Comparison of ENCODE assay signal across 1 cellular context in the genomic region with DNA sequence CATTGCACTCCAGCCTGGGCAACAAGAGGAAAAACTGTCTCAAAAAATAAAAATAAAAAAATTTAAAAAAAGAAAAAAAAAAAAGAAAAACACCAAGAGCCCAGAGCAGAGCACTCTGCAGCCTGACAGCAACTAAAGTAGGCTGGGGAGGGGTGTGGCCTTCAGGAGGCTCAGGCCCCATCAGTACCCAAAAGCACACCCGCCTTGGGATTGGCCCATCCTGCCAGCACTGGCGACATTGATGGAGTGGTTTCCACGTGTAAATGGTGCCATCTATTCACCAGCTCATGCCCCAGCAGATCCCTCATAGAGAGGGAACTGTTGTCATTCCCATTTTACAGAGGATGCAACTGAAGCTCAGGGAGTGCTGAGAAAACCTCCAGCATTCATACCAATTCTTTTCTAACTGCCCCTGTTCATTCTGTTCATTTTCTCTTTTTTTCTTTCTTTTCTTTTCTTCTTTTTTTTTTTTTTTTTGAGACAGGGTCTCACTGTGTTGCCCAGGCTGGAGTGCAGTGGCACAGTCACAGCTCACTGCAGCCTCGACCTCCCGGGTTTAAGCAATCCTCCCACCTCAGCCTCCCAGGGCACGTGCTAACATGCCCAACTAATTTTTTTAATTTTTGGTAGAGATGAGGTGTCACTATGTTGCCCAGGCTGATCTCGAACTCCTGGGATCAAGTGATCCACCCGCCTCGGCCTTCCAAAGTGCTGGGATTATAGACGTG.
TF ChIP-seq lines count a peak whose summit lies in the region.

No MANE protein-coding gene starts in this region.

TF ChIP-seq in SK-N-SH treated with all-trans-retinoic acid at 6 μM for 48 hours, 23 proteins besides CTCF, POLR2A, EP300 and RAD21 (continued from another document):
- TF ChIP-seq TSHZ2 (CRISPR knock-in tag; IDR thresholded peaks at IDR 0.05) = no peak
- TF ChIP-seq, protein P1, sequence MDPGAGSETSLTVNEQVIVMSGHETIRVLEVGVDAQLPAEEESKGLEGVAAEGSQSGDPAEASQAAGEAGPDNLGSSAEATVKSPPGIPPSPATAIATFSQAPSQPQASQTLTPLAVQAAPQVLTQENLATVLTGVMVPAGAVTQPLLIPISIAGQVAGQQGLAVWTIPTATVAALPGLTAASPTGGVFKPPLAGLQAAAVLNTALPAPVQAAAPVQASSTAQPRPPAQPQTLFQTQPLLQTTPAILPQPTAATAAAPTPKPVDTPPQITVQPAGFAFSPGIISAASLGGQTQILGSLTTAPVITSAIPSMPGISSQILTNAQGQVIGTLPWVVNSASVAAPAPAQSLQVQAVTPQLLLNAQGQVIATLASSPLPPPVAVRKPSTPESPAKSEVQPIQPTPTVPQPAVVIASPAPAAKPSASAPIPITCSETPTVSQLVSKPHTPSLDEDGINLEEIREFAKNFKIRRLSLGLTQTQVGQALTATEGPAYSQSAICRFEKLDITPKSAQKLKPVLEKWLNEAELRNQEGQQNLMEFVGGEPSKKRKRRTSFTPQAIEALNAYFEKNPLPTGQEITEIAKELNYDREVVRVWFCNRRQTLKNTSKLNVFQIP (CRISPR knock-in tag; IDR thresholded peaks at IDR 0.05; ENCODE audit: borderline replicate concordance, low read depth) = no peak
